Comparison of ENCODE assay signal across 20 cellular contexts in genomic region chr6:117531346-117531745, GRCh38. TPM values are rescaled to one million over a fixed set of nuclear protein-coding genes. Genes with fewer than 3 reads are reported as not detected.
DNase-seq lines count a peak whose midpoint lies in the region; ATAC-seq and TF ChIP-seq lines count a peak whose summit lies in the region.
"Had no signal": no experiment of that assay in that cellular context is flagged by ENCODE, and none has a peak within 500 bp of the region (broad histone marks: within the 10 kb centered on the region; RNA-seq: fewer than 3 reads in every experiment).

No MANE protein-coding gene starts in this region.

- H3K4me1 Mint-ChIP-seq in stimulated activated naive B cell treated with anti-CD40 and anti-IgM and Interleukin-4, amounts not matched to agents 10 μg/mL and 1 μg/mL and 100 μg/mL, for 72 hours, result no peaks in the 10 kb centered on the region
- H3K4me1 Mint-ChIP-seq: activated T-helper 17 cell treated with anti-CD3 and anti-CD28 coated beads, Interleukin-2, amount 50 U/mL, for 72 hours; CD4-positive, CD25-positive, alpha-beta regulatory T cell had no signal

- TF ChIP-seq CTCF in fibroblast of the aortic adventitia (IDR thresholded peaks at IDR 0.05; ENCODE audit: insufficient read depth, low read length), result no peak
- no peak for TF ChIP-seq CTCF in gastrocnemius medialis (IDR thresholded peaks at IDR 0.05 in 4 of 5, conservative IDR thresholded peaks at IDR 0.05 in 1 of 5)
- no peak for TF ChIP-seq CTCF in ascending aorta (IDR thresholded peaks at IDR 0.05)

- H3K27ac Mint-ChIP-seq in stimulated activated naive B cell treated with anti-CD40 and anti-IgM and Interleukin-4, amounts not matched to agents 10 μg/mL and 1 μg/mL and 100 μg/mL, for 72 hours, result no peak overlapping the region
- H3K27ac Mint-ChIP-seq: activated T-helper 17 cell treated with anti-CD3 and anti-CD28 coated beads, Interleukin-2, amount 50 U/mL, for 72 hours had no signal

- H3K4me3 Mint-ChIP-seq in stimulated activated naive B cell treated with anti-CD40 and anti-IgM and Interleukin-4, amounts not matched to agents 10 μg/mL and 1 μg/mL and 100 μg/mL, for 72 hours, result no peak overlapping the region
- H3K4me3 Mint-ChIP-seq: activated T-helper 17 cell treated with anti-CD3 and anti-CD28 coated beads, Interleukin-2, amount 50 U/mL, for 72 hours; CD4-positive, CD25-positive, alpha-beta regulatory T cell; immature natural killer cell had no signal

- H3K4me3 ChIP-seq in fibroblast of the aortic adventitia (ENCODE audit: low read depth, low read length) (no peak overlapping the region), gastrocnemius medialis (no peak overlapping the region), ascending aorta (no peak overlapping the region)
- H3K4me3 ChIP-seq: adrenal gland, coronary artery, stomach had no signal

- peak overlapping the region in 3 of 4 donors; percentile 1 to 38 (median 37) for H3K27ac ChIP-seq in gastrocnemius medialis
- H3K27ac ChIP-seq in ascending aorta, result no peak overlapping the region
- H3K27ac ChIP-seq: coronary artery, HL-60 had no signal

- H3K36me3 ChIP-seq in gastrocnemius medialis (no peaks in the 10 kb centered on the region), ascending aorta (no peaks in the 10 kb centered on the region)
- H3K36me3 ChIP-seq: adrenal gland had no signal

- in situ Hi-C loops in gastrocnemius medialis (cut with MboI; ENCODE audit: low sequenced_read_pairs in 4 of 4), result no loop called here

- H3K27me3 ChIP-seq in gastrocnemius medialis (no peaks in the 10 kb centered on the region), ascending aorta (no peaks in the 10 kb centered on the region)
- H3K27me3 ChIP-seq: adrenal gland, stomach had no signal

- no peaks in the 10 kb centered on the region for H3K9me3 ChIP-seq in gastrocnemius medialis
- no peaks in the 10 kb centered on the region for H3K9me3 ChIP-seq in ascending aorta
- H3K9me3 ChIP-seq: adrenal gland, stomach had no signal

- intact Hi-C loops in gastrocnemius medialis (cut with DNase I; ENCODE audit: low total_unique reads) (no loop called here), ascending aorta (cut with DNase I) (no loop called here)

- ATAC-seq in SK-N-SH treated with all-trans-retinoic acid at 6 μM for 48 hours, result peak; percentile 73
- no peak for ATAC-seq in gastrocnemius medialis
- no peak for ATAC-seq in stimulated activated naive B cell treated with anti-CD40 and anti-IgM and Interleukin-4, amounts not matched to agents 10 μg/mL and 1 μg/mL and 100 μg/mL, for 72 hours (replicated peaks)
- ATAC-seq in GM18519 (IDR thresholded peaks at IDR 0.05; ENCODE audit: low FRiP score, unreplicated experiment), result no peak
- ATAC-seq: PC-3 had no signal

- H3K9me3 Mint-ChIP-seq in stimulated activated naive B cell treated with anti-CD40 and anti-IgM and Interleukin-4, amounts not matched to agents 10 μg/mL and 1 μg/mL and 100 μg/mL, for 72 hours, result no peaks in the 10 kb centered on the region
- H3K9me3 Mint-ChIP-seq: activated T-helper 17 cell treated with anti-CD3 and anti-CD28 coated beads, Interleukin-2, amount 50 U/mL, for 72 hours; CD4-positive, CD25-positive, alpha-beta regulatory T cell; immature natural killer cell had no signal

- peaks cover 8 to 25% of the 10 kb centered on the region in 2 donors for H3K27me3 Mint-ChIP-seq in stimulated activated naive B cell treated with anti-CD40 and anti-IgM and Interleukin-4, amounts not matched to agents 10 μg/mL and 1 μg/mL and 100 μg/mL, for 72 hours

- DNase-seq in GM03348 (ENCODE audit: low spot score) (peak; percentile 45), fibroblast of the aortic adventitia (ENCODE audit: low read depth) (peak; percentile 26), gastrocnemius medialis (no peak), ascending aorta (ENCODE audit: low spot score in 2 of 2) (no peak)
- no peak for DNase-seq in stimulated activated naive B cell treated with anti-CD40 and anti-IgM and Interleukin-4, amounts not matched to agents 10 μg/mL and 1 μg/mL and 100 μg/mL, for 72 hours
- DNase-seq: activated CD4-positive, CD25-positive, alpha-beta regulatory T cell; adrenal gland; CD4-positive, CD25-positive, alpha-beta regulatory T cell; DMS79 treated with DMSO at 0.1 percent for 48 hours; immature natural killer cell; midbrain; NCI-H510A; PC-3; stimulated activated CD4-positive, alpha-beta T cell treated with anti-CD3 and anti-CD28 coated beads, Interleukin-12 subunit alpha, Interleukin-12 subunit beta, amount 100 ng/mL, for 4 hours; stomach had no signal

- H3K36me3 Mint-ChIP-seq in stimulated activated naive B cell treated with anti-CD40 and anti-IgM and Interleukin-4, amounts not matched to agents 10 μg/mL and 1 μg/mL and 100 μg/mL, for 72 hours, result no peaks in the 10 kb centered on the region
- H3K36me3 Mint-ChIP-seq: CD4-positive, CD25-positive, alpha-beta regulatory T cell had no signal

- TF ChIP-seq POLR2A in gastrocnemius medialis (IDR thresholded peaks at IDR 0.05), result no peak

- peaks cover 0 to 4% of the 10 kb centered on the region in 2 donors for H3K4me1 ChIP-seq in gastrocnemius medialis
- no peaks in the 10 kb centered on the region for H3K4me1 ChIP-seq in ascending aorta
- H3K4me1 ChIP-seq: adrenal gland, stomach had no signal

TF ChIP-seq in SK-N-SH treated with all-trans-retinoic acid at 6 μM for 48 hours, 23 proteins besides CTCF, POLR2A, EP300 and RAD21:
- TF ChIP-seq CSDC2 (CRISPR knock-in tag; IDR thresholded peaks at IDR 0.05) (no peak), ZNF8 (CRISPR knock-in tag; IDR thresholded peaks at IDR 0.05) (no peak), BACH2 (CRISPR knock-in tag; IDR thresholded peaks at IDR 0.05; ENCODE audit: borderline replicate concordance) (no peak), ZC3H10 (CRISPR knock-in tag; IDR thresholded peaks at IDR 0.05) (no peak), RARB (CRISPR knock-in tag; IDR thresholded peaks at IDR 0.05) (no peak), PPARA (CRISPR knock-in tag; IDR thresholded peaks at IDR 0.05; ENCODE audit: borderline replicate concordance) (no peak), TOX (CRISPR knock-in tag; IDR thresholded peaks at IDR 0.05; ENCODE audit: borderline replicate concordance) (no peak), ARNTL (CRISPR knock-in tag; IDR thresholded peaks at IDR 0.05; ENCODE audit: borderline replicate concordance, low read depth) (no peak), ZNF70 (CRISPR knock-in tag; IDR thresholded peaks at IDR 0.05) (no peak), ZFP3 (CRISPR knock-in tag; IDR thresholded peaks at IDR 0.05) (no peak), CREB5 (CRISPR knock-in tag; IDR thresholded peaks at IDR 0.05; ENCODE audit: low read depth) (no peak), GLIS3 (CRISPR knock-in tag; IDR thresholded peaks at IDR 0.05) (no peak), ZFP30 (CRISPR knock-in tag; IDR thresholded peaks at IDR 0.05) (no peak), POU6F1 (CRISPR knock-in tag; IDR thresholded peaks at IDR 0.05; ENCODE audit: borderline replicate concordance, low read depth) (no peak)

RNA-seq across cellular contexts. Expression of gene DCBLD1, which starts 48.9 kb away (rescaled TPM):
- 6.7 and 27.4 TPM in 2 replicates for total RNA-seq in fibroblast of the aortic adventitia (ENCODE audit: low replicate concordance)
- total RNA-seq in gastrocnemius medialis, result 1 to 10 TPM; 4.3 to 8.1 (median 5.2) TPM
- total RNA-seq in ascending aorta, result 0.85 TPM

Comparison
In these comparisons a context has a peak if more than half of its experiments do, and no peak if none do; other contexts are left out.
1. DNase-seq: peak in GM03348 (single experiment) and fibroblast of the aortic adventitia (single experiment); none in gastrocnemius medialis (0 of 2), stimulated activated naive B cell treated with anti-CD40 and anti-IgM and Interleukin-4, amounts not matched to agents 10 μg/mL and 1 μg/mL and 100 μg/mL, for 72 hours (single experiment) and ascending aorta (0 of 2).
2. H3K27ac ChIP-seq: peak in gastrocnemius medialis (3 of 4); none in ascending aorta (0 of 2).